In genomic region chr21:36732217-36732616, GRCh38 we compare ENCODE assay signal across 1 cellular context.
TF ChIP-seq lines count a peak whose summit lies in the region.

No MANE protein-coding gene starts in this region.

TF ChIP-seq in K562, 482 proteins besides CTCF, POLR2A, EP300 and RAD21 (continued from another document):
- TF ChIP-seq CHAMP1 (IDR thresholded peaks at IDR 0.05), result no peak
